9 cellular contexts compared by ENCODE assay signal in genomic region chr17:50425001-50425681, GRCh38. TPM values are rescaled to one million over a fixed set of nuclear protein-coding genes. Genes with fewer than 3 reads are reported as not detected.
DNase-seq lines count a peak whose midpoint lies in the region; ATAC-seq and TF ChIP-seq lines count a peak whose summit lies in the region.
"Had no signal": no experiment of that assay in that cellular context is flagged by ENCODE, and none has a peak within 500 bp of the region (broad histone marks: within the 10 kb centered on the region; RNA-seq: fewer than 3 reads in every experiment).

No MANE protein-coding gene starts in this region.

- ATAC-seq in GM21526 (IDR thresholded peaks at IDR 0.05; ENCODE audit: low FRiP score, unreplicated experiment): peak; percentile 7
- ATAC-seq in gastrocnemius medialis: no peak

- H3K27me3 ChIP-seq in SJSA1 (replicated peaks): no peaks in the 10 kb centered on the region
- H3K27me3 ChIP-seq in gastrocnemius medialis: no peaks in the 10 kb centered on the region

- H3K9me3 ChIP-seq in SJSA1 (replicated peaks) (no peaks in the 10 kb centered on the region), gastrocnemius medialis (no peaks in the 10 kb centered on the region)
- H3K9me3 ChIP-seq: mucosa of descending colon had no signal

- H3K4me3 ChIP-seq in SJSA1 (peak overlapping the region; percentile 52), fibroblast of the aortic adventitia (ENCODE audit: low read depth, low read length) (peak overlapping the region; percentile 69), gastrocnemius medialis (peak overlapping the region; percentile 68 to 94 (median 86))

- intact Hi-C loops in gastrocnemius medialis (cut with DNase I; ENCODE audit: low total_unique reads): loop anchor here (5.0 to 10.0 kb wide), 3 partner anchors 248 to 520 kb away; partner anchors contain the start of gene PDK2

- no peak for TF ChIP-seq POLR2A in gastrocnemius medialis (IDR thresholded peaks at IDR 0.05)

- H3K36me3 ChIP-seq in SJSA1 (no peaks in the 10 kb centered on the region), gastrocnemius medialis (no peaks in the 10 kb centered on the region)

- in situ Hi-C loops in gastrocnemius medialis (cut with MboI; ENCODE audit: low sequenced_read_pairs in 4 of 4): loop anchor here in 1 of 4 donors (10.0 kb wide), 1 partner anchor 50 kb away; the partner anchor contains the start of gene RSAD1

- no peak for DNase-seq in SJSA1 (ENCODE audit: low read depth in 1 of 2, low spot score in 2 of 2)
- no peak for DNase-seq in fibroblast of the aortic adventitia (ENCODE audit: low read depth)
- DNase-seq in gastrocnemius medialis: no peak
- DNase-seq in HT-29 (ENCODE audit: low spot score): no peak
- DNase-seq in NOMO-1 treated with DMSO at 0.1 percent for 48 hours (lab: John Stamatoyannopoulos, UW; ENCODE audit: unreplicated experiment): no peak
- DNase-seq in amniotic stem cell (lab: John Stamatoyannopoulos, UW): no peak
- DNase-seq in NCI-H1048 (lab: John Stamatoyannopoulos, UW): no peak

- no peak for TF ChIP-seq CTCF in fibroblast of the aortic adventitia (IDR thresholded peaks at IDR 0.05; ENCODE audit: insufficient read depth, low read length)
- no peak for TF ChIP-seq CTCF in gastrocnemius medialis (IDR thresholded peaks at IDR 0.05 in 4 of 5, conservative IDR thresholded peaks at IDR 0.05 in 1 of 5)

- peak overlapping the region; percentile 56 for H3K27ac ChIP-seq in SJSA1
- peak overlapping the region; percentile 93 to 96 (median 94) for H3K27ac ChIP-seq in gastrocnemius medialis

- H3K4me1 ChIP-seq in SJSA1 (replicated peaks) (peaks cover 42% of the 10 kb centered on the region), gastrocnemius medialis (peaks cover 33 to 43% of the 10 kb centered on the region in 2 donors)

RNA-seq across cellular contexts. Expression of gene ACSF2, which starts 0.9 kb away (rescaled TPM):
- total RNA-seq in SJSA1 (2014; rRNA removed; shearing (Covaris generic)): 14.9 and 26.5 TPM in 2 replicates
- total RNA-seq in fibroblast of the aortic adventitia (ENCODE audit: low replicate concordance) (15.7 and 273 TPM in 2 replicates), gastrocnemius medialis (10 to 100 TPM in 3 of 4 donors, 1 to 10 TPM in 1; 8.7 to 61.4 (median 34.2) TPM)
- total RNA-seq in HT-29 (2014; rRNA removed; shearing (Covaris generic)): 60.0 and 66.2 TPM in 2 replicates

RNA-seq across cellular contexts. Expression of gene LRRC59, which starts 27.8 kb away (rescaled TPM):
- total RNA-seq in SJSA1 (2014; rRNA removed; shearing (Covaris generic)): 321 and 329 TPM in 2 replicates
- total RNA-seq in fibroblast of the aortic adventitia (ENCODE audit: low replicate concordance) (60.3 and 126 TPM in 2 replicates), gastrocnemius medialis (10 to 100 TPM; 25.4 to 73.2 (median 55.8) TPM)
- total RNA-seq in HT-29 (2014; rRNA removed; shearing (Covaris generic)): 137 and 155 TPM in 2 replicates

RNA-seq across cellular contexts. Expression of gene CHAD, which starts 43.5 kb away (rescaled TPM):
- total RNA-seq in SJSA1 (2014; rRNA removed; shearing (Covaris generic)): not detected in 2 replicates
- total RNA-seq in fibroblast of the aortic adventitia (ENCODE audit: low replicate concordance) (not detected in 2 replicates), gastrocnemius medialis (1 to 10 TPM in 2 of 4 donors, not detected in 2; 1.8 to 8.8 TPM)
- not detected in 2 replicates for total RNA-seq in HT-29 (2014; rRNA removed; shearing (Covaris generic))

RNA-seq across cellular contexts. Expression of gene EME1, which starts 52.1 kb away (rescaled TPM):
- 24.1 and 54.5 TPM in 2 replicates for total RNA-seq in SJSA1 (2014; rRNA removed; shearing (Covaris generic))
- 9.1 TPM in 1 of 2 replicates, not detected in the other for total RNA-seq in fibroblast of the aortic adventitia (ENCODE audit: low replicate concordance)
- total RNA-seq in gastrocnemius medialis: under 1 TPM in 2 of 4 donors, not detected in 2; 0.82 to 0.95 TPM
- 7.5 and 11.8 TPM in 2 replicates for total RNA-seq in HT-29 (2014; rRNA removed; shearing (Covaris generic))

RNA-seq across cellular contexts. Expression of gene MRPL27, which starts 52.2 kb away (rescaled TPM):
- 88.5 and 115 TPM in 2 replicates for total RNA-seq in SJSA1 (2014; rRNA removed; shearing (Covaris generic))
- total RNA-seq in fibroblast of the aortic adventitia (ENCODE audit: low replicate concordance) (64.3 and 77.3 TPM in 2 replicates), gastrocnemius medialis (100 to 1,000 TPM; 110 to 141 (median 134) TPM)
- total RNA-seq in HT-29 (2014; rRNA removed; shearing (Covaris generic)): 71.2 and 120 TPM in 2 replicates
